ENCODE assay signal across 38 cellular contexts in the genomic region with DNA sequence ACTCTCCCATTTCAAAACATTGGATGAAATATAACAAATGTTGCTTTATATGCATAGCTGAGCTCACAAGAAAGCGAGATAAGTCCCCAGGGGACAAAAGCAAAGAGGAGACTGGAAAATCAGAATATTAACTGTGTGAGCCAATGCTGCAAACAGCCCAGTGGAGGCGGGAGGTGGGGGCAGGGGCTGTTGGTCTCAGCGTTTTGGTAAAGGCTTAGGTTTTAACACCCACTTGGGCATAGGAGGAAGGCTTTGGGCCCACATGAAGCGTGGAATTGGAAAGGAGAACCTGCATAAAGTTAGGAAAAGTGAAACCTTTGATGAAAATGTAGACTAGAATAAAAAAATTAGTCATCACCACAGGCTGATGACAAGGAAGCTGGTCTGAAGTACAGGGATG. TPM values are rescaled to one million over a fixed set of nuclear protein-coding genes. Genes with fewer than 3 reads are reported as not detected.
"Had no signal": no experiment of that assay in that cellular context is flagged by ENCODE, and none has a peak within 500 bp of the region (broad histone marks: within the 10 kb centered on the region; RNA-seq: fewer than 3 reads in every experiment).

No MANE protein-coding gene starts in this region.

- H3K27ac Mint-ChIP-seq: activated B cell treated with CpG ODN at 0.5 μM for 24 hours; activated CD4-positive, alpha-beta memory T cell treated with anti-CD3 and anti-CD28 coated beads, Interleukin-2, amount 10 ng/mL, durations not matched to agents 7 days and 5 days; activated naive CD8-positive, alpha-beta T cell; activated naive CD8-positive, alpha-beta T cell treated with anti-CD3 and anti-CD28 coated beads, Interleukin-2, amount 50 U/mL, for 24 hours; activated T-cell treated with anti-CD3 and anti-CD28 coated beads, Interleukin-2, amount 50 U/mL, for 24 hours; activated T-helper 2 cell treated with anti-CD3 and anti-CD28 coated beads, Interferon-gamma antibody, Interleukin-2, Interleukin-4, amounts not matched to agents 10 μg/mL and 5 μg/mL and 100 μg/mL, durations not matched to agents 14 hours and 24 hours and 36 hours; brain had no signal

- H3K27ac ChIP-seq: Peyer's patch, VCaP had no signal

- H3K4me3 ChIP-seq: Peyer's patch had no signal

- H3K36me3 ChIP-seq: Peyer's patch had no signal

- H3K4me3 Mint-ChIP-seq: activated B cell treated with CpG ODN at 0.5 μM for 24 hours; activated CD4-positive, alpha-beta memory T cell treated with anti-CD3 and anti-CD28 coated beads, Interleukin-2, amount 10 ng/mL, durations not matched to agents 7 days and 5 days; activated naive CD8-positive, alpha-beta T cell; activated naive CD8-positive, alpha-beta T cell treated with anti-CD3 and anti-CD28 coated beads, Interleukin-2, amount 50 U/mL, for 24 hours; activated T-cell treated with anti-CD3 and anti-CD28 coated beads, Interleukin-2, amount 50 U/mL, for 24 hours; brain had no signal

- DNase-seq: activated B cell treated with CpG ODN at 0.5 μM for 24 hours; activated CD4-positive, alpha-beta memory T cell treated with anti-CD3 and anti-CD28 coated beads, Interleukin-2, amount 10 ng/mL, durations not matched to agents 7 days and 5 days; activated CD4-positive, alpha-beta T cell treated with anti-CD3 and anti-CD28 coated beads for 48 hours; activated CD4-positive, CD25-positive, alpha-beta regulatory T cell treated with anti-CD3 and anti-CD28 coated beads, Interleukin-2, amount 50 U/mL, for 72 hours; activated gamma-delta T cell; activated naive CD4-positive, alpha-beta T cell treated with Interleukin-2 at 50 U/mL for 16 hours; activated naive CD8-positive, alpha-beta T cell treated with anti-CD3 and anti-CD28 coated beads, Interleukin-2, amount 50 U/mL, for 24 hours; activated T-cell treated with anti-CD3 and anti-CD28 coated beads, Interleukin-2, amount 50 U/mL, for 24 hours; anterior cingulate cortex; caudate nucleus; Kasumi-1; KBM-7; MM.1S; MV-4-11; NCI-H1092; NCI-H1417; NCI-H146; NCI-H187; NCI-H2029 treated with DMSO at 0.1 percent for 48 hours; NCI-H2107; NCI-H2171; NCI-H510A; NCI-H526; NCI-H748 treated with DMSO at 0.1 percent for 48 hours; NK-92 treated with Interleukin-12 subunit alpha and Interleukin-12 subunit beta, amount 100 ng/mL, for 24 hours; PC-3; Peyer's patch; RPMI8226; SHP77 treated with DMSO at 0.1 percent for 48 hours; SW 1271; T-helper 1 cell; T-helper 2 cell; T-helper 9 cell had no signal

- H3K4me1 Mint-ChIP-seq: brain had no signal

- ATAC-seq: activated naive CD8-positive, alpha-beta T cell treated with anti-CD3 and anti-CD28 coated beads, Interleukin-2, amount 50 U/mL, for 24 hours; PC-3 had no signal

RNA-seq across cellular contexts. Expression of a gene that starts 39.7 kb away (rescaled TPM):
- total RNA-seq: bronchial epithelial cell, PC-3 had no signal
